ENCODE assay signal across 7 cellular contexts in genomic region chr7:36037121-36037662, GRCh38.
A peak's percentile ranks its signal among the peaks of the same experiment; 100 is the strongest.
DNase-seq lines count a peak whose midpoint lies in the region; ATAC-seq, FAIRE-seq and TF ChIP-seq lines count a peak whose summit lies in the region.

No MANE protein-coding gene starts in this region.

- WGBS in body of pancreas, 2 donors: 4 to 8% methylated on average over 10 to 11 of the region's 11 CpGs
- WGBS in thyroid gland, 2 donors: 18 to 33% methylated on average over 8 to 11 of the region's 11 CpGs

- H3K36me3 Mint-ChIP-seq in progenitor cell of endocrine pancreas (ENCODE audit: insufficient read depth): no peaks in the 10 kb centered on the region

- H3K9me3 ChIP-seq in body of pancreas (no peaks in the 10 kb centered on the region), kidney (ENCODE audit: control insufficient read depth in 1 of 2, low read length in 2 of 2) (no peaks in the 10 kb centered on the region), thyroid gland (no peaks in the 10 kb centered on the region)

- peak; percentile 17 for FAIRE-seq in kidney (lab: Jason Lieb, UNC)

- H3K4me3 Mint-ChIP-seq in progenitor cell of endocrine pancreas (ENCODE audit: low read depth): no peak overlapping the region

- H3K27me3 Mint-ChIP-seq in progenitor cell of endocrine pancreas: peaks cover 19% of the 10 kb centered on the region

- no peak overlapping the region for H3K9ac ChIP-seq in kidney (ENCODE audit: low read length in 2 of 2)

- peaks cover 5% of the 10 kb centered on the region for H3K4me1 Mint-ChIP-seq in progenitor cell of endocrine pancreas (ENCODE audit: low read depth)

- H3K4me3 ChIP-seq in LNCaP clone FGC (ENCODE audit: low read depth, low read length) (no peak overlapping the region), body of pancreas (no peak overlapping the region), kidney (ENCODE audit: low read length in 2 of 2) (no peak overlapping the region), thyroid gland (replicated peaks in 1 of 3) (no peak overlapping the region)

- H3K27ac Mint-ChIP-seq in progenitor cell of endocrine pancreas: no peak overlapping the region

- TF ChIP-seq CTCF in LNCaP clone FGC (IDR thresholded peaks at IDR 0.05; ENCODE audit: control insufficient read depth, extremely low read depth, insufficient read depth) (no peak), body of pancreas (IDR thresholded peaks at IDR 0.05) (peak in 3 of 7 experiments; percentile 6 to 14 (median 8)), kidney (IDR thresholded peaks at IDR 0.05; ENCODE audit: borderline replicate concordance, extremely low read depth, insufficient read depth) (no peak), thyroid gland (IDR thresholded peaks at IDR 0.05) (no peak), progenitor cell of endocrine pancreas (IDR thresholded peaks at IDR 0.05; ENCODE audit: unreplicated experiment) (no peak)

- H3K27ac ChIP-seq in body of pancreas: peak overlapping the region; percentile 37 to 95 (median 80)
- peak overlapping the region; percentile 65 to 71 for H3K27ac ChIP-seq in kidney (ENCODE audit: low read depth in 2 of 2, low read length in 2 of 2)
- peak overlapping the region; percentile 30 to 51 (median 38) for H3K27ac ChIP-seq in thyroid gland

- no peaks in the 10 kb centered on the region for H3K36me3 ChIP-seq in body of pancreas (replicated peaks in 1 of 2; ENCODE audit: insufficient read depth in 1 of 2, low read depth in 2 of 2)
- no peaks in the 10 kb centered on the region for H3K36me3 ChIP-seq in kidney (ENCODE audit: control insufficient read depth in 1 of 2, insufficient read depth in 2 of 2, low read length in 2 of 2)
- no peaks in the 10 kb centered on the region for H3K36me3 ChIP-seq in thyroid gland

- DNase-seq in LNCaP clone FGC (ENCODE audit: low read depth) (peak; percentile 98), body of pancreas (peak; percentile 74 to 89 (median 83)), kidney (no peak), thyroid gland (peak; percentile 16 to 36), progenitor cell of endocrine pancreas (ENCODE audit: low spot score, unreplicated experiment) (no peak), NCI-H524 treated with DMSO at 0.1 percent for 48 hours (lab: John Stamatoyannopoulos, UW) (no peak)

- ATAC-seq in body of pancreas: peak; percentile 98
- no peak for ATAC-seq in HG03135 (IDR thresholded peaks at IDR 0.05; ENCODE audit: unreplicated experiment)

- intact Hi-C loops in body of pancreas (cut with DNase I): no loop called here
- intact Hi-C loops in kidney (cut with DNase I): no loop called here
- intact Hi-C loops in thyroid gland (cut with DNase I): no loop called here

- H3K27me3 ChIP-seq in body of pancreas: no peaks in the 10 kb centered on the region
- H3K27me3 ChIP-seq in thyroid gland: no peaks in the 10 kb centered on the region

- peaks cover 28% of the 10 kb centered on the region for H3K4me1 ChIP-seq in body of pancreas
- peaks cover 9 to 10% of the 10 kb centered on the region in 2 donors for H3K4me1 ChIP-seq in kidney (ENCODE audit: control insufficient read depth in 1 of 2, insufficient read depth in 1 of 2, low read depth in 1 of 2, low read length in 2 of 2)
- H3K4me1 ChIP-seq in thyroid gland: peaks cover 6 to 19% of the 10 kb centered on the region in 2 donors

- H3K9me3 Mint-ChIP-seq in progenitor cell of endocrine pancreas (ENCODE audit: low read depth): no peaks in the 10 kb centered on the region

- TF ChIP-seq POLR2A in body of pancreas (IDR thresholded peaks at IDR 0.05): peak in 2 of 3 donors; percentile 15 to 37
- no peak for TF ChIP-seq POLR2A in thyroid gland (IDR thresholded peaks at IDR 0.05)

Comparison
In these comparisons a context has a peak if more than half of its experiments do, and no peak if none do; other contexts are left out.
1. DNase-seq: peak in LNCaP clone FGC (single experiment), body of pancreas (4 of 4) and thyroid gland (2 of 2); none in kidney (single experiment), progenitor cell of endocrine pancreas (single experiment) and NCI-H524 treated with DMSO at 0.1 percent for 48 hours (single experiment).
2. POLR2A ChIP-seq: peak in body of pancreas (2 of 3); none in thyroid gland (0 of 2).
3. Peak in every context shown above with its lines, with median percentiles within 50 percentile points of each other: H3K27ac ChIP-seq.